1 cellular context compared by ENCODE assay signal in the genomic region with DNA sequence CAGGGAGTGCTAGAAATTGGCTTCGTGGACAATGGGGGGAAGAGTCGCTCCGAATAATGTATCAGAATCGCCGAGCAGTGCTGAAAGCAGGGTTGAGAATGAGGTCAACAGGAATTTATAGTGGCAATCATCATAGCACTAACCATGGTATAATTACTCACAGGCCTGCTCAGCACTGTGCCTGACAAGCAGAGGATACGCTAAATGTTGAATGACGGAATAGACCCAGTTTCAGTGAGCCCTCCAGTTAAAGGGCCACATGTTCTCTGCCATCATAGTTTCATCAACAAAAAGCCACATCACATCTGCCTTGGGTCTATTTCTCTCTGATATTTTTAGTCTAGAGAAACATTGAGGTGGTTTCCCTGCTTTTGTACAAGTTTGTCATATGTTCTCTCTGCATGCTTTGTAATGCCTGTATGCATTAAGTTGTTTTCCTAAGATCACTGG.
A peak's percentile ranks its signal among the peaks of the same experiment; 100 is the strongest.
TF ChIP-seq lines count a peak whose summit lies in the region.

No MANE protein-coding gene starts in this region.

TF ChIP-seq in HEK293, 187 proteins besides CTCF, POLR2A, EP300 and RAD21 (continued from another document and continues in another):
- TF ChIP-seq, protein P1, sequence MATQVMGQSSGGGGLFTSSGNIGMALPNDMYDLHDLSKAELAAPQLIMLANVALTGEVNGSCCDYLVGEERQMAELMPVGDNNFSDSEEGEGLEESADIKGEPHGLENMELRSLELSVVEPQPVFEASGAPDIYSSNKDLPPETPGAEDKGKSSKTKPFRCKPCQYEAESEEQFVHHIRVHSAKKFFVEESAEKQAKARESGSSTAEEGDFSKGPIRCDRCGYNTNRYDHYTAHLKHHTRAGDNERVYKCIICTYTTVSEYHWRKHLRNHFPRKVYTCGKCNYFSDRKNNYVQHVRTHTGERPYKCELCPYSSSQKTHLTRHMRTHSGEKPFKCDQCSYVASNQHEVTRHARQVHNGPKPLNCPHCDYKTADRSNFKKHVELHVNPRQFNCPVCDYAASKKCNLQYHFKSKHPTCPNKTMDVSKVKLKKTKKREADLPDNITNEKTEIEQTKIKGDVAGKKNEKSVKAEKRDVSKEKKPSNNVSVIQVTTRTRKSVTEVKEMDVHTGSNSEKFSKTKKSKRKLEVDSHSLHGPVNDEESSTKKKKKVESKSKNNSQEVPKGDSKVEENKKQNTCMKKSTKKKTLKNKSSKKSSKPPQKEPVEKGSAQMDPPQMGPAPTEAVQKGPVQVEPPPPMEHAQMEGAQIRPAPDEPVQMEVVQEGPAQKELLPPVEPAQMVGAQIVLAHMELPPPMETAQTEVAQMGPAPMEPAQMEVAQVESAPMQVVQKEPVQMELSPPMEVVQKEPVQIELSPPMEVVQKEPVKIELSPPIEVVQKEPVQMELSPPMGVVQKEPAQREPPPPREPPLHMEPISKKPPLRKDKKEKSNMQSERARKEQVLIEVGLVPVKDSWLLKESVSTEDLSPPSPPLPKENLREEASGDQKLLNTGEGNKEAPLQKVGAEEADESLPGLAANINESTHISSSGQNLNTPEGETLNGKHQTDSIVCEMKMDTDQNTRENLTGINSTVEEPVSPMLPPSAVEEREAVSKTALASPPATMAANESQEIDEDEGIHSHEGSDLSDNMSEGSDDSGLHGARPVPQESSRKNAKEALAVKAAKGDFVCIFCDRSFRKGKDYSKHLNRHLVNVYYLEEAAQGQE (tag by site-specific recombination; IDR thresholded peaks at IDR 0.05) = peak; percentile 47; the same call in 1 of the 2 replicates
- TF ChIP-seq ZNF544 (tag by site-specific recombination; IDR thresholded peaks at IDR 0.05) = no peak
- no peak for TF ChIP-seq ZNF768 (tag by site-specific recombination; IDR thresholded peaks at IDR 0.05)
- TF ChIP-seq ZNF596 (tag by site-specific recombination; IDR thresholded peaks at IDR 0.05) = no peak
- peak; percentile 11; the same call in 1 of the 2 replicates for TF ChIP-seq SP2 (tag by site-specific recombination; IDR thresholded peaks at IDR 0.05)
- no peak for TF ChIP-seq KLF1 (tag by site-specific recombination; IDR thresholded peaks at IDR 0.05)
- peak; percentile 43; the same call in 1 of the 2 replicates for TF ChIP-seq ZNF2 (tag by site-specific recombination; IDR thresholded peaks at IDR 0.05)
- TF ChIP-seq, protein P2, sequence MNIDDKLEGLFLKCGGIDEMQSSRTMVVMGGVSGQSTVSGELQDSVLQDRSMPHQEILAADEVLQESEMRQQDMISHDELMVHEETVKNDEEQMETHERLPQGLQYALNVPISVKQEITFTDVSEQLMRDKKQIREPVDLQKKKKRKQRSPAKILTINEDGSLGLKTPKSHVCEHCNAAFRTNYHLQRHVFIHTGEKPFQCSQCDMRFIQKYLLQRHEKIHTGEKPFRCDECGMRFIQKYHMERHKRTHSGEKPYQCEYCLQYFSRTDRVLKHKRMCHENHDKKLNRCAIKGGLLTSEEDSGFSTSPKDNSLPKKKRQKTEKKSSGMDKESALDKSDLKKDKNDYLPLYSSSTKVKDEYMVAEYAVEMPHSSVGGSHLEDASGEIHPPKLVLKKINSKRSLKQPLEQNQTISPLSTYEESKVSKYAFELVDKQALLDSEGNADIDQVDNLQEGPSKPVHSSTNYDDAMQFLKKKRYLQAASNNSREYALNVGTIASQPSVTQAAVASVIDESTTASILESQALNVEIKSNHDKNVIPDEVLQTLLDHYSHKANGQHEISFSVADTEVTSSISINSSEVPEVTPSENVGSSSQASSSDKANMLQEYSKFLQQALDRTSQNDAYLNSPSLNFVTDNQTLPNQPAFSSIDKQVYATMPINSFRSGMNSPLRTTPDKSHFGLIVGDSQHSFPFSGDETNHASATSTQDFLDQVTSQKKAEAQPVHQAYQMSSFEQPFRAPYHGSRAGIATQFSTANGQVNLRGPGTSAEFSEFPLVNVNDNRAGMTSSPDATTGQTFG (tag by site-specific recombination; IDR thresholded peaks at IDR 0.05; ENCODE audit: borderline replicate concordance) = no peak
- peak; percentile 71 for TF ChIP-seq ZBTB20 (tag by site-specific recombination; IDR thresholded peaks at IDR 0.05)
- TF ChIP-seq GLIS1 (tag by site-specific recombination; IDR thresholded peaks at IDR 0.05) = peak; percentile 55
- TF ChIP-seq, protein P3, sequence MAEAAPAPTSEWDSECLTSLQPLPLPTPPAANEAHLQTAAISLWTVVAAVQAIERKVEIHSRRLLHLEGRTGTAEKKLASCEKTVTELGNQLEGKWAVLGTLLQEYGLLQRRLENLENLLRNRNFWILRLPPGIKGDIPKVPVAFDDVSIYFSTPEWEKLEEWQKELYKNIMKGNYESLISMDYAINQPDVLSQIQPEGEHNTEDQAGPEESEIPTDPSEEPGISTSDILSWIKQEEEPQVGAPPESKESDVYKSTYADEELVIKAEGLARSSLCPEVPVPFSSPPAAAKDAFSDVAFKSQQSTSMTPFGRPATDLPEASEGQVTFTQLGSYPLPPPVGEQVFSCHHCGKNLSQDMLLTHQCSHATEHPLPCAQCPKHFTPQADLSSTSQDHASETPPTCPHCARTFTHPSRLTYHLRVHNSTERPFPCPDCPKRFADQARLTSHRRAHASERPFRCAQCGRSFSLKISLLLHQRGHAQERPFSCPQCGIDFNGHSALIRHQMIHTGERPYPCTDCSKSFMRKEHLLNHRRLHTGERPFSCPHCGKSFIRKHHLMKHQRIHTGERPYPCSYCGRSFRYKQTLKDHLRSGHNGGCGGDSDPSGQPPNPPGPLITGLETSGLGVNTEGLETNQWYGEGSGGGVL (tag by site-specific recombination; IDR thresholded peaks at IDR 0.05) = peak; percentile 55; the same call in 1 of the 2 replicates
- TF ChIP-seq SETDB1 (IDR thresholded peaks at IDR 0.05; ENCODE audit: insufficient read length, low read length) = peak; percentile 9
- TF ChIP-seq, protein P4, sequence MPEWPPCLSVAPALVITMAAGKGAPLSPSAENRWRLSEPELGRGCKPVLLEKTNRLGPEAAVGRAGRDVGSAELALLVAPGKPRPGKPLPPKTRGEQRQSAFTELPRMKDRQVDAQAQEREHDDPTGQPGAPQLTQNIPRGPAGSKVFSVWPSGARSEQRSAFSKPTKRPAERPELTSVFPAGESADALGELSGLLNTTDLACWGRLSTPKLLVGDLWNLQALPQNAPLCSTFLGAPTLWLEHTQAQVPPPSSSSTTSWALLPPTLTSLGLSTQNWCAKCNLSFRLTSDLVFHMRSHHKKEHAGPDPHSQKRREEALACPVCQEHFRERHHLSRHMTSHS (tag by site-specific recombination; IDR thresholded peaks at IDR 0.05) = no peak
- TF ChIP-seq BCL11B (tag by site-specific recombination; IDR thresholded peaks at IDR 0.05; ENCODE audit: low read depth) = no peak
- no peak for TF ChIP-seq ZNF114 (tag by site-specific recombination; IDR thresholded peaks at IDR 0.05)
- no peak for TF ChIP-seq ZNF23 (tag by site-specific recombination; IDR thresholded peaks at IDR 0.05; ENCODE audit: borderline replicate concordance)
- no peak for TF ChIP-seq ZNF155 (tag by site-specific recombination; IDR thresholded peaks at IDR 0.05)
- peak; percentile 37 for TF ChIP-seq KLF8 (tag by site-specific recombination; IDR thresholded peaks at IDR 0.05)
- TF ChIP-seq ZNF560 (tag by site-specific recombination; IDR thresholded peaks at IDR 0.05; ENCODE audit: borderline replicate concordance) = no peak
- no peak for TF ChIP-seq ZNF37A (tag by site-specific recombination; IDR thresholded peaks at IDR 0.05)
- TF ChIP-seq ZNF548 (tag by site-specific recombination; IDR thresholded peaks at IDR 0.05) = no peak
- TF ChIP-seq, protein P5, sequence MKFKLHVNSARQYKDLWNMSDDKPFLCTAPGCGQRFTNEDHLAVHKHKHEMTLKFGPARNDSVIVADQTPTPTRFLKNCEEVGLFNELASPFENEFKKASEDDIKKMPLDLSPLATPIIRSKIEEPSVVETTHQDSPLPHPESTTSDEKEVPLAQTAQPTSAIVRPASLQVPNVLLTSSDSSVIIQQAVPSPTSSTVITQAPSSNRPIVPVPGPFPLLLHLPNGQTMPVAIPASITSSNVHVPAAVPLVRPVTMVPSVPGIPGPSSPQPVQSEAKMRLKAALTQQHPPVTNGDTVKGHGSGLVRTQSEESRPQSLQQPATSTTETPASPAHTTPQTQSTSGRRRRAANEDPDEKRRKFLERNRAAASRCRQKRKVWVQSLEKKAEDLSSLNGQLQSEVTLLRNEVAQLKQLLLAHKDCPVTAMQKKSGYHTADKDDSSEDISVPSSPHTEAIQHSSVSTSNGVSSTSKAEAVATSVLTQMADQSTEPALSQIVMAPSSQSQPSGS (tag by site-specific recombination; IDR thresholded peaks at IDR 0.05; ENCODE audit: low read depth) = peak; percentile 86
- peak; percentile 87; the same call in 1 of the 2 replicates for TF ChIP-seq ZBTB1 (tag by site-specific recombination; IDR thresholded peaks at IDR 0.05)
- TF ChIP-seq, protein P6, sequence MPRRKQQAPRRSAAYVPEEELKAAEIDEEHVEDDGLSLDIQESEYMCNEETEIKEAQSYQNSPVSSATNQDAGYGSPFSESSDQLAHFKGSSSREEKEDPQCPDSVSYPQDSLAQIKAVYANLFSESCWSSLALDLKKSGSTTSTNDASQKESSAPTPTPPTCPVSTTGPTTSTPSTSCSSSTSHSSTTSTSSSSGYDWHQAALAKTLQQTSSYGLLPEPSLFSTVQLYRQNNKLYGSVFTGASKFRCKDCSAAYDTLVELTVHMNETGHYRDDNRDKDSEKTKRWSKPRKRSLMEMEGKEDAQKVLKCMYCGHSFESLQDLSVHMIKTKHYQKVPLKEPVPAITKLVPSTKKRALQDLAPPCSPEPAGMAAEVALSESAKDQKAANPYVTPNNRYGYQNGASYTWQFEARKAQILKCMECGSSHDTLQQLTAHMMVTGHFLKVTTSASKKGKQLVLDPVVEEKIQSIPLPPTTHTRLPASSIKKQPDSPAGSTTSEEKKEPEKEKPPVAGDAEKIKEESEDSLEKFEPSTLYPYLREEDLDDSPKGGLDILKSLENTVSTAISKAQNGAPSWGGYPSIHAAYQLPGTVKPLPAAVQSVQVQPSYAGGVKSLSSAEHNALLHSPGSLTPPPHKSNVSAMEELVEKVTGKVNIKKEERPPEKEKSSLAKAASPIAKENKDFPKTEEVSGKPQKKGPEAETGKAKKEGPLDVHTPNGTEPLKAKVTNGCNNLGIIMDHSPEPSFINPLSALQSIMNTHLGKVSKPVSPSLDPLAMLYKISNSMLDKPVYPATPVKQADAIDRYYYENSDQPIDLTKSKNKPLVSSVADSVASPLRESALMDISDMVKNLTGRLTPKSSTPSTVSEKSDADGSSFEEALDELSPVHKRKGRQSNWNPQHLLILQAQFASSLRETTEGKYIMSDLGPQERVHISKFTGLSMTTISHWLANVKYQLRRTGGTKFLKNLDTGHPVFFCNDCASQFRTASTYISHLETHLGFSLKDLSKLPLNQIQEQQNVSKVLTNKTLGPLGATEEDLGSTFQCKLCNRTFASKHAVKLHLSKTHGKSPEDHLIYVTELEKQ (tag by site-specific recombination; IDR thresholded peaks at IDR 0.05; ENCODE audit: borderline replicate concordance) = peak; percentile 90
- peak; percentile 90 for TF ChIP-seq ZEB2 (tag by site-specific recombination; IDR thresholded peaks at IDR 0.05)
- TF ChIP-seq KLF9 (tag by site-specific recombination; IDR thresholded peaks at IDR 0.05; ENCODE audit: low read depth) = no peak
- TF ChIP-seq ZSCAN30 (tag by site-specific recombination; IDR thresholded peaks at IDR 0.05) = peak; percentile 41; the same call in 1 of the 2 replicates
- TF ChIP-seq ZNF10 (tag by site-specific recombination; IDR thresholded peaks at IDR 0.05) = 0 out of 2 replicates have a peak, but pooled peaks have one; percentile 45
- TF ChIP-seq ZNF629 (tag by site-specific recombination; IDR thresholded peaks at IDR 0.05) = peak; percentile 98
- TF ChIP-seq ZXDB (tag by site-specific recombination; IDR thresholded peaks at IDR 0.05) = no peak
- TF ChIP-seq KLF16 (tag by site-specific recombination; IDR thresholded peaks at IDR 0.05) = peak; percentile 59; the same call in 1 of the 2 replicates
- TF ChIP-seq, protein P7, sequence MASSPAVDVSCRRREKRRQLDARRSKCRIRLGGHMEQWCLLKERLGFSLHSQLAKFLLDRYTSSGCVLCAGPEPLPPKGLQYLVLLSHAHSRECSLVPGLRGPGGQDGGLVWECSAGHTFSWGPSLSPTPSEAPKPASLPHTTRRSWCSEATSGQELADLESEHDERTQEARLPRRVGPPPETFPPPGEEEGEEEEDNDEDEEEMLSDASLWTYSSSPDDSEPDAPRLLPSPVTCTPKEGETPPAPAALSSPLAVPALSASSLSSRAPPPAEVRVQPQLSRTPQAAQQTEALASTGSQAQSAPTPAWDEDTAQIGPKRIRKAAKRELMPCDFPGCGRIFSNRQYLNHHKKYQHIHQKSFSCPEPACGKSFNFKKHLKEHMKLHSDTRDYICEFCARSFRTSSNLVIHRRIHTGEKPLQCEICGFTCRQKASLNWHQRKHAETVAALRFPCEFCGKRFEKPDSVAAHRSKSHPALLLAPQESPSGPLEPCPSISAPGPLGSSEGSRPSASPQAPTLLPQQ (tag by site-specific recombination; IDR thresholded peaks at IDR 0.05) = no peak; the same call in 1 of the 2 replicates
- 0 out of 2 replicates have a peak, but pooled peaks have one; percentile 13 for TF ChIP-seq ZNF623 (tag by site-specific recombination; IDR thresholded peaks at IDR 0.05)
- peak; percentile 94 for TF ChIP-seq ZNF24 (tag by site-specific recombination; IDR thresholded peaks at IDR 0.05)
- no peak for TF ChIP-seq ZNF747 (tag by site-specific recombination; IDR thresholded peaks at IDR 0.05)
- no peak for TF ChIP-seq ZNF341 (tag by site-specific recombination; IDR thresholded peaks at IDR 0.05; ENCODE audit: low read depth)
- TF ChIP-seq ZFP69B (tag by site-specific recombination; IDR thresholded peaks at IDR 0.05) = peak; percentile 68; the same call in 1 of the 2 replicates
- TF ChIP-seq ZNF366 (tag by site-specific recombination; conservative IDR thresholded peaks at IDR 0.05) = 0 out of 2 replicates have a peak, but pooled peaks have one; percentile 46
- TF ChIP-seq, protein P8, sequence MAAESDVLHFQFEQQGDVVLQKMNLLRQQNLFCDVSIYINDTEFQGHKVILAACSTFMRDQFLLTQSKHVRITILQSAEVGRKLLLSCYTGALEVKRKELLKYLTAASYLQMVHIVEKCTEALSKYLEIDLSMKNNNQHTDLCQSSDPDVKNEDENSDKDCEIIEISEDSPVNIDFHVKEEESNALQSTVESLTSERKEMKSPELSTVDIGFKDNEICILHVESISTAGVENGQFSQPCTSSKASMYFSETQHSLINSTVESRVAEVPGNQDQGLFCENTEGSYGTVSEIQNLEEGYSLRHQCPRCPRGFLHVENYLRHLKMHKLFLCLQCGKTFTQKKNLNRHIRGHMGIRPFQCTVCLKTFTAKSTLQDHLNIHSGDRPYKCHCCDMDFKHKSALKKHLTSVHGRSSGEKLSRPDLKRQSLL (tag by site-specific recombination; IDR thresholded peaks at IDR 0.05) = no peak
- TF ChIP-seq, protein P9, sequence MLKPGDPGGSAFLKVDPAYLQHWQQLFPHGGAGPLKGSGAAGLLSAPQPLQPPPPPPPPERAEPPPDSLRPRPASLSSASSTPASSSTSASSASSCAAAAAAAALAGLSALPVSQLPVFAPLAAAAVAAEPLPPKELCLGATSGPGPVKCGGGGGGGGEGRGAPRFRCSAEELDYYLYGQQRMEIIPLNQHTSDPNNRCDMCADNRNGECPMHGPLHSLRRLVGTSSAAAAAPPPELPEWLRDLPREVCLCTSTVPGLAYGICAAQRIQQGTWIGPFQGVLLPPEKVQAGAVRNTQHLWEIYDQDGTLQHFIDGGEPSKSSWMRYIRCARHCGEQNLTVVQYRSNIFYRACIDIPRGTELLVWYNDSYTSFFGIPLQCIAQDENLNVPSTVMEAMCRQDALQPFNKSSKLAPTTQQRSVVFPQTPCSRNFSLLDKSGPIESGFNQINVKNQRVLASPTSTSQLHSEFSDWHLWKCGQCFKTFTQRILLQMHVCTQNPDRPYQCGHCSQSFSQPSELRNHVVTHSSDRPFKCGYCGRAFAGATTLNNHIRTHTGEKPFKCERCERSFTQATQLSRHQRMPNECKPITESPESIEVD (tag by site-specific recombination; IDR thresholded peaks at IDR 0.05) = peak; percentile 53
- TF ChIP-seq ZNF510 (tag by site-specific recombination; IDR thresholded peaks at IDR 0.05; ENCODE audit: insufficient replicate concordance) = no peak
- peak; percentile 86 for TF ChIP-seq SP7 (tag by site-specific recombination; IDR thresholded peaks at IDR 0.05)
- TF ChIP-seq ZNF624 (tag by site-specific recombination; IDR thresholded peaks at IDR 0.05) = no peak
